In genomic region chrX:47206316-47206715, GRCh38 we compare ENCODE assay signal across 1 cellular context.
TF ChIP-seq lines count a peak whose summit lies in the region.

No MANE protein-coding gene starts in this region.

TF ChIP-seq in IMR-90, 13 proteins besides CTCF, POLR2A, EP300 and RAD21:
- TF ChIP-seq BHLHE40 (IDR thresholded peaks at IDR 0.05; ENCODE audit: low read depth, low read length) = no peak
- TF ChIP-seq CEBPB (IDR thresholded peaks at IDR 0.05; ENCODE audit: low read depth, low read length) = no peak
- TF ChIP-seq CHD1 (IDR thresholded peaks at IDR 0.05; ENCODE audit: low read depth, low read length) = no peak
- TF ChIP-seq SMC3 (IDR thresholded peaks at IDR 0.05; ENCODE audit: low read depth, low read length) = no peak
- TF ChIP-seq MAZ (IDR thresholded peaks at IDR 0.05; ENCODE audit: borderline replicate concordance, low read depth, low read length) = no peak
- TF ChIP-seq USF2 (IDR thresholded peaks at IDR 0.05; ENCODE audit: low read depth, low read length) = no peak
- no peak for TF ChIP-seq RFX5 (IDR thresholded peaks at IDR 0.05; ENCODE audit: low read depth, low read length)
- TF ChIP-seq FOS (IDR thresholded peaks at IDR 0.05; ENCODE audit: low read depth, low read length) = no peak
- TF ChIP-seq ELK1 (IDR thresholded peaks at IDR 0.05; ENCODE audit: borderline replicate concordance, low read depth, low read length) = no peak
- TF ChIP-seq MXI1 (IDR thresholded peaks at IDR 0.05; ENCODE audit: borderline replicate concordance, low read depth, low read length) = no peak
- TF ChIP-seq RCOR1 (IDR thresholded peaks at IDR 0.05; ENCODE audit: insufficient replicate concordance, low read length) = no peak
- no peak for TF ChIP-seq NFE2L2 (IDR thresholded peaks at IDR 0.05; ENCODE audit: low read depth, low read length)
- no peak for TF ChIP-seq MAFK (IDR thresholded peaks at IDR 0.05; ENCODE audit: low read depth, low read length)
